In the genomic region with DNA sequence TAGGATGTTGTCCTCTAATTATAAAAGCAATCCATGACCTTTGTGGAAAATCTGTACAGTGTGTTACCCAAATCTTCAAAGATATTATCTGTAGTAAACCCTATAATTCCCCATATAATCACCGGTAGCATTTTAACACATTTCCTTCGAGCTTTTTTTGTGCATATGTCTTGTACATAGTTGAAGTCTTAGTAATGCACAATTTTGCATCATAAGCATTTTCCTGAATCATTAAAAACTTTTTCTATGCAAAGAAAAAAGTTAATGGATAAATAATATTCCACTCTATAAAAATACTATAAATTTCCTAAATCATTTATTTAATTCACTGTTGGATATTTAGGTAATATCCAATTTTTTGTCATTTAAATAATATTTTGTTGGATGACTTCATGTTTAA, we compare ENCODE assay signal across 8 cellular contexts.
"Had no signal": no experiment of that assay in that cellular context is flagged by ENCODE, and none has a peak within 500 bp of the region (broad histone marks: within the 10 kb centered on the region; RNA-seq: fewer than 3 reads in every experiment).

No MANE protein-coding gene starts in this region.

- ATAC-seq: GM23338 had no signal

- H3K27ac Mint-ChIP-seq: GM23338, H9 had no signal

- H3K9ac ChIP-seq: KMS-11 had no signal

- H3K27ac ChIP-seq: KMS-11 had no signal

- H3K4me3 ChIP-seq: GM23338 had no signal

- FAIRE-seq: H1, H54, HTR-8/SVneo had no signal

- DNase-seq: H9, HCEC 1CT, KBM-7 had no signal

- H3K4me3 Mint-ChIP-seq: GM23338, H9 had no signal

- H3K4me2 ChIP-seq: GM23338, KMS-11 had no signal
